8 cellular contexts compared by ENCODE assay signal in the genomic region with DNA sequence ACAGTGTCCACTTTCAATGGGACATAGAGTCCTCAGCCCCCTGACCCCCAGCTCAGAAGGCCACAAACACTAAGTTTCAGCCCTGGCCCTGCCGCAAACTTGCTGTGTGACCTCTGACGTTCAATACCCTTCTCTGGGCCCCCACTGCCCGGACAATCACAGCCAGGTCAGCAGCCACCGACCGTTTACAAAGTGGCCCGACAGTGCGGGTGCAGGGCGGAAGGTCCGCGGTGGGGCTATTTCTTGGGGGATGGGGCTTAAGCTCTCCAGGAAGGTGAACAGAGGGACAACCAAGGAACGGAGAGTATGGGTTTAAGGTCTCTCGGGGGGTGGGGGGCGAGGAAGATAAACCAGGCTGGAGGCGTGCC. TPM values are rescaled to one million over a fixed set of nuclear protein-coding genes. Genes with fewer than 3 reads are reported as not detected.
DNase-seq lines count a peak whose midpoint lies in the region; ATAC-seq and TF ChIP-seq lines count a peak whose summit lies in the region.

No MANE protein-coding gene starts in this region.

- H3K9ac ChIP-seq in OCI-LY1 (ENCODE audit: low read length) = peak overlapping the region; percentile 75

- H3K9me3 Mint-ChIP-seq in nephron = no peaks in the 10 kb centered on the region

- no peaks in the 10 kb centered on the region for H3K9me3 ChIP-seq in OCI-LY1 (ENCODE audit: low read length)
- no peaks in the 10 kb centered on the region for H3K9me3 ChIP-seq in ectodermal cell (ENCODE audit: control insufficient read depth, low read length)

- no peak for ATAC-seq in HG02973 (IDR thresholded peaks at IDR 0.05; ENCODE audit: unreplicated experiment)

- H3K4me2 ChIP-seq in OCI-LY1 (ENCODE audit: low read length) = peak overlapping the region; percentile 90

- H3K36me3 Mint-ChIP-seq in nephron (ENCODE audit: low read depth) = peaks cover 30% of the 10 kb centered on the region

- peak overlapping the region; percentile 99 for H3K27ac Mint-ChIP-seq in nephron

- TF ChIP-seq CTCF in BJ (IDR thresholded peaks at IDR 0.05; ENCODE audit: insufficient read depth, low read depth, low read length) = no peak
- TF ChIP-seq CTCF in OCI-LY1 (IDR thresholded peaks at IDR 0.05; ENCODE audit: low read length) = no peak
- TF ChIP-seq CTCF in nephron (IDR thresholded peaks at IDR 0.05; ENCODE audit: unreplicated experiment in 3 of 3) = no peak

- DNase-seq in BJ (ENCODE audit: low read depth) = no peak
- no peak for DNase-seq in DMS79 treated with DMSO at 0.1 percent for 48 hours (lab: John Stamatoyannopoulos, UW)
- DNase-seq in NCI-H748 treated with DMSO at 0.1 percent for 48 hours (lab: John Stamatoyannopoulos, UW) = no peak
- no peak for DNase-seq in activated CD8-positive, alpha-beta memory T cell treated with anti-CD3 and anti-CD28 coated beads, Interleukin-2, amount 50 U/mL, for 48 hours

- H3K4me3 ChIP-seq in BJ (ENCODE audit: low read depth, low read length) (peak overlapping the region; percentile 73), OCI-LY1 (ENCODE audit: low read depth, low read length, poor library complexity, severe bottlenecking) (peak overlapping the region; percentile 84), ectodermal cell (ENCODE audit: insufficient read depth, low read depth, low read length) (peak overlapping the region; percentile 95)

- peaks cover 32% of the 10 kb centered on the region for H3K4me1 Mint-ChIP-seq in nephron

- no peak overlapping the region for H2AFZ ChIP-seq in OCI-LY1 (ENCODE audit: low read length)

- peak overlapping the region; percentile 98 to 99 (median 99) for H3K4me3 Mint-ChIP-seq in nephron

- peaks cover 2% of the 10 kb centered on the region; the same call in 1 of the 2 replicates for H4K20me1 ChIP-seq in OCI-LY1 (ENCODE audit: insufficient read depth, low read length)

- H3K27me3 ChIP-seq in BJ (ENCODE audit: control insufficient read depth, insufficient read depth, low read length) (peaks cover 2% of the 10 kb centered on the region; the same call in 1 of the 2 replicates), OCI-LY1 (ENCODE audit: insufficient read depth, low read length) (no peaks in the 10 kb centered on the region), ectodermal cell (ENCODE audit: control insufficient read depth, insufficient read depth, low read length, poor library complexity, severe bottlenecking) (peaks cover 26% of the 10 kb centered on the region)

- H3K36me3 ChIP-seq in BJ (ENCODE audit: control insufficient read depth, insufficient read depth, low read length) (peaks cover 18% of the 10 kb centered on the region), OCI-LY1 (ENCODE audit: insufficient read depth, low read length) (peaks cover 43% of the 10 kb centered on the region), ectodermal cell (ENCODE audit: control insufficient read depth, insufficient read depth, low read length) (peaks cover 18% of the 10 kb centered on the region)

- POLR2A ChIA-PET in BJ (lab: Charles Lee) = interaction anchor here (1.0 kb wide), 1 partner anchor 75 kb away, joined by 3 read pairs; no protein-coding TSS in a partner anchor

- peaks cover 32% of the 10 kb centered on the region for H3K4me1 ChIP-seq in OCI-LY1 (ENCODE audit: insufficient read depth, low read length, severe bottlenecking)
- H3K4me1 ChIP-seq in ectodermal cell (ENCODE audit: control insufficient read depth, insufficient read depth, low read length) = peaks cover 11% of the 10 kb centered on the region

- H3K79me2 ChIP-seq in OCI-LY1 (ENCODE audit: insufficient read depth, low read length) = peaks cover 23% of the 10 kb centered on the region

- no peaks in the 10 kb centered on the region for H3F3A ChIP-seq in OCI-LY1 (ENCODE audit: insufficient read depth, low read length)

- WGBS in ectodermal cell, 2 experiments = 6% methylated on average over 14 of the region's 14 CpGs

- peak overlapping the region; percentile 68 for H3K27ac ChIP-seq in OCI-LY1 (ENCODE audit: low read depth, low read length, poor library complexity, severe bottlenecking)
- H3K27ac ChIP-seq in ectodermal cell (ENCODE audit: insufficient read depth, low read depth, low read length, poor library complexity, severe bottlenecking) = no peak overlapping the region

- no peaks in the 10 kb centered on the region for H3K27me3 Mint-ChIP-seq in nephron (ENCODE audit: low read depth)

- no peaks in the 10 kb centered on the region for H3K9me2 ChIP-seq in OCI-LY1 (ENCODE audit: low read depth, low read length)

- CTCF ChIA-PET in BJ (lab: Yijun Ruan, JAX) = interaction anchor here (0.7 kb wide), 1 partner anchor 430 kb away, joined by 3 read pairs; no protein-coding TSS in a partner anchor

RNA-seq across cellular contexts. Expression of gene SMIM7, which starts 0.5 kb away (rescaled TPM):
- 61.4 and 104 TPM in 2 replicates for polyA plus RNA-seq in BJ (2011; rRNA removed)
- polyA minus RNA-seq in BJ (2011; rRNA and poly(A)+ RNA removed) = 22.1 and 29.9 TPM in 2 replicates
- polyA plus RNA-seq in ectodermal cell (2013, experiment 1 of 4) = 82.8 TPM
- polyA plus RNA-seq in ectodermal cell (2013, experiment 2 of 4) = 85.9 TPM
- polyA plus RNA-seq in ectodermal cell (2013, experiment 3 of 4) = 70.3 TPM
- polyA plus RNA-seq in ectodermal cell (2013, experiment 4 of 4) = 75.0 TPM

RNA-seq across cellular contexts. Expression of gene TMEM38A, which starts 1.5 kb away (rescaled TPM):
- 1.2 and 1.6 TPM in 2 replicates for polyA plus RNA-seq in BJ (2011; rRNA removed)
- 1.7 and 2.7 TPM in 2 replicates for polyA minus RNA-seq in BJ (2011; rRNA and poly(A)+ RNA removed)
- polyA plus RNA-seq in ectodermal cell (2013, experiment 1 of 4) = 3.8 TPM
- polyA plus RNA-seq in ectodermal cell (2013, experiment 2 of 4) = 2.0 TPM
- 1.5 TPM for polyA plus RNA-seq in ectodermal cell (2013, experiment 3 of 4)
- polyA plus RNA-seq in ectodermal cell (2013, experiment 4 of 4) = 1.7 TPM

RNA-seq across cellular contexts. Expression of gene MED26, which starts 31.4 kb away (rescaled TPM):
- 2.9 and 3.9 TPM in 2 replicates for polyA plus RNA-seq in BJ (2011; rRNA removed)
- polyA minus RNA-seq in BJ (2011; rRNA and poly(A)+ RNA removed) = 7.8 and 9.4 TPM in 2 replicates
- 8.5 TPM for polyA plus RNA-seq in ectodermal cell (2013, experiment 1 of 4)
- polyA plus RNA-seq in ectodermal cell (2013, experiment 2 of 4) = 9.9 TPM
- 8.1 TPM for polyA plus RNA-seq in ectodermal cell (2013, experiment 3 of 4)
- polyA plus RNA-seq in ectodermal cell (2013, experiment 4 of 4) = 9.8 TPM
